In genomic region chr20:35058184-35058583, GRCh38 we compare ENCODE assay signal across 22 cellular contexts.
"Had no signal": no experiment of that assay in that cellular context is flagged by ENCODE, and none has a peak within 500 bp of the region (broad histone marks: within the 10 kb centered on the region; RNA-seq: fewer than 3 reads in every experiment).

No MANE protein-coding gene starts in this region.

- H3K4me3 Mint-ChIP-seq: nephron progenitor cell; stimulated activated effector memory CD8-positive, alpha-beta T cell treated with anti-CD3 and anti-CD28 coated beads, Interleukin-12 subunit alpha, Interleukin-12 subunit beta, amount 100 ng/mL, for 72 hours had no signal

- H3K9me3 ChIP-seq: esophagus squamous epithelium, psoas muscle, right lobe of liver, suprapubic skin, thyroid gland, upper lobe of left lung, vagina had no signal

- H3K27ac Mint-ChIP-seq: nephron progenitor cell; stimulated activated effector memory CD8-positive, alpha-beta T cell treated with anti-CD3 and anti-CD28 coated beads, Interleukin-12 subunit alpha, Interleukin-12 subunit beta, amount 100 ng/mL, for 72 hours had no signal

- H3K27ac ChIP-seq: esophagus squamous epithelium, hepatocyte, psoas muscle, right lobe of liver, suprapubic skin, thyroid gland, upper lobe of left lung, vagina had no signal

- H3K4me1 ChIP-seq: esophagus squamous epithelium, thyroid gland had no signal

- H3K27me3 ChIP-seq: esophagus squamous epithelium, hepatocyte, right lobe of liver, suprapubic skin, thyroid gland, upper lobe of left lung, vagina had no signal

- DNase-seq: dermis blood vessel endothelial cell; esophagus squamous epithelium; foreskin fibroblast; kidney; left cardiac atrium; left ventricle myocardium superior; mesenchymal stem cell; midbrain; nephron progenitor cell; psoas muscle; retina; right lobe of liver; stimulated activated CD4-positive, alpha-beta T cell treated with anti-CD3 and anti-CD28 coated beads, Interleukin-4, amount 100 ng/mL, for 1 hour; stimulated activated CD8-positive, alpha-beta memory T cell treated with anti-CD3 and anti-CD28 coated beads, Interleukin-4, amount 100 ng/mL, for 48 hours; stimulated activated naive CD8-positive, alpha-beta T cell treated with anti-CD3 and anti-CD28 coated beads, Interleukin-15, Interleukin-2, amounts not matched to agents 100 U/mL and 50 U/mL, for 24 hours; thyroid gland; upper lobe of left lung had no signal

- H3K4me3 ChIP-seq: esophagus squamous epithelium, hepatocyte, lung, psoas muscle, right lobe of liver, suprapubic skin, thyroid gland, upper lobe of left lung, vagina had no signal

- ATAC-seq: left cardiac atrium; left ventricle myocardium superior; psoas muscle; right lobe of liver; stimulated activated effector memory CD8-positive, alpha-beta T cell treated with anti-CD3 and anti-CD28 coated beads, Interleukin-12 subunit alpha, Interleukin-12 subunit beta, amount 100 ng/mL, for 72 hours; stimulated activated naive CD8-positive, alpha-beta T cell treated with anti-CD3 and anti-CD28 coated beads, Interleukin-15, Interleukin-2, amounts not matched to agents 100 U/mL and 50 U/mL, for 24 hours had no signal
